ENCODE assay signal across 18 cellular contexts in genomic region chr1:61604684-61605083, GRCh38.
"Had no signal": no experiment of that assay in that cellular context is flagged by ENCODE, and none has a peak within 500 bp of the region (broad histone marks: within the 10 kb centered on the region; RNA-seq: fewer than 3 reads in every experiment).

No MANE protein-coding gene starts in this region.

- H3K9me3 ChIP-seq: colonic mucosa, right atrium auricular region, tibial nerve had no signal

- H3K27ac ChIP-seq: colonic mucosa, WERI-Rb-1 had no signal

- H3K36me3 Mint-ChIP-seq: natural killer cell treated with Interleukin-12 subunit alpha and Interleukin-12 subunit beta and Interleukin-15 and Interleukin-18, amount 100 ng/mL, for 72 hours; stimulated activated effector memory CD8-positive, alpha-beta T cell treated with anti-CD3 and anti-CD28 coated beads, Interleukin-12 subunit alpha, Interleukin-12 subunit beta, amount 100 ng/mL, for 72 hours had no signal

- H3K9me3 Mint-ChIP-seq: activated naive CD8-positive, alpha-beta T cell treated with anti-CD3 and anti-CD28 coated beads, Interleukin-2, amount 50 U/mL, for 24 hours; natural killer cell treated with Interleukin-12 subunit alpha and Interleukin-12 subunit beta and Interleukin-15 and Interleukin-18, amount 100 ng/mL, for 72 hours; stimulated activated effector memory CD8-positive, alpha-beta T cell treated with anti-CD3 and anti-CD28 coated beads, Interleukin-12 subunit alpha, Interleukin-12 subunit beta, amount 100 ng/mL, for 72 hours had no signal

- DNase-seq: activated CD4-positive, alpha-beta T cell treated with anti-CD3 and anti-CD28 coated beads for 4 hours; activated CD8-positive, alpha-beta memory T cell treated with anti-CD3 and anti-CD28 coated beads, Interleukin-2, amount 50 U/mL, for 48 hours; activated CD8-positive, alpha-beta T cell treated with anti-CD3 and anti-CD28 coated beads, Interleukin-2, amount 10 ng/mL, durations not matched to agents 7 days and 5 days; activated naive CD4-positive, alpha-beta T cell; activated naive CD8-positive, alpha-beta T cell treated with anti-CD3 and anti-CD28 coated beads, Interleukin-2, amount 50 U/mL, for 24 hours; caudate nucleus; colonic mucosa; effector CD8-positive, alpha-beta T cell; glutamatergic neuron; mesenchymal stem cell; nucleus accumbens; T-helper 9 cell; WERI-Rb-1 had no signal

- H3K4me3 ChIP-seq: colonic mucosa, right atrium auricular region, tibial nerve had no signal

- H3K27me3 ChIP-seq: colonic mucosa, right atrium auricular region, tibial nerve had no signal

- H3K36me3 ChIP-seq: colonic mucosa, right atrium auricular region, tibial nerve, WERI-Rb-1 had no signal

- H3K4me1 Mint-ChIP-seq: activated naive CD8-positive, alpha-beta T cell treated with anti-CD3 and anti-CD28 coated beads, Interleukin-2, amount 50 U/mL, for 24 hours; stimulated activated effector memory CD8-positive, alpha-beta T cell treated with anti-CD3 and anti-CD28 coated beads, Interleukin-12 subunit alpha, Interleukin-12 subunit beta, amount 100 ng/mL, for 72 hours had no signal

- H3K27ac Mint-ChIP-seq: activated CD8-positive, alpha-beta T cell treated with anti-CD3 and anti-CD28 coated beads, Interleukin-2, amount 10 ng/mL, durations not matched to agents 7 days and 5 days; activated naive CD8-positive, alpha-beta T cell treated with anti-CD3 and anti-CD28 coated beads, Interleukin-2, amount 50 U/mL, for 24 hours; natural killer cell treated with Interleukin-12 subunit alpha and Interleukin-12 subunit beta and Interleukin-15 and Interleukin-18, amount 100 ng/mL, for 72 hours; stimulated activated effector memory CD8-positive, alpha-beta T cell treated with anti-CD3 and anti-CD28 coated beads, Interleukin-12 subunit alpha, Interleukin-12 subunit beta, amount 100 ng/mL, for 72 hours had no signal

- ATAC-seq: activated CD8-positive, alpha-beta T cell treated with anti-CD3 and anti-CD28 coated beads, Interleukin-2, amount 10 ng/mL, durations not matched to agents 7 days and 5 days; activated naive CD8-positive, alpha-beta T cell treated with anti-CD3 and anti-CD28 coated beads, Interleukin-2, amount 50 U/mL, for 24 hours; left lobe of liver; natural killer cell treated with Interleukin-12 subunit alpha and Interleukin-12 subunit beta and Interleukin-15 and Interleukin-18, amount 100 ng/mL, for 72 hours; stimulated activated effector memory CD8-positive, alpha-beta T cell treated with anti-CD3 and anti-CD28 coated beads, Interleukin-12 subunit alpha, Interleukin-12 subunit beta, amount 100 ng/mL, for 72 hours had no signal

- H3K4me3 Mint-ChIP-seq: activated CD8-positive, alpha-beta T cell treated with anti-CD3 and anti-CD28 coated beads, Interleukin-2, amount 10 ng/mL, durations not matched to agents 7 days and 5 days; activated naive CD8-positive, alpha-beta T cell treated with anti-CD3 and anti-CD28 coated beads, Interleukin-2, amount 50 U/mL, for 24 hours; natural killer cell treated with Interleukin-12 subunit alpha and Interleukin-12 subunit beta and Interleukin-15 and Interleukin-18, amount 100 ng/mL, for 72 hours; stimulated activated effector memory CD8-positive, alpha-beta T cell treated with anti-CD3 and anti-CD28 coated beads, Interleukin-12 subunit alpha, Interleukin-12 subunit beta, amount 100 ng/mL, for 72 hours had no signal

- H3K4me1 ChIP-seq: colonic mucosa, right atrium auricular region had no signal
